12 cellular contexts compared by ENCODE assay signal in the genomic region with DNA sequence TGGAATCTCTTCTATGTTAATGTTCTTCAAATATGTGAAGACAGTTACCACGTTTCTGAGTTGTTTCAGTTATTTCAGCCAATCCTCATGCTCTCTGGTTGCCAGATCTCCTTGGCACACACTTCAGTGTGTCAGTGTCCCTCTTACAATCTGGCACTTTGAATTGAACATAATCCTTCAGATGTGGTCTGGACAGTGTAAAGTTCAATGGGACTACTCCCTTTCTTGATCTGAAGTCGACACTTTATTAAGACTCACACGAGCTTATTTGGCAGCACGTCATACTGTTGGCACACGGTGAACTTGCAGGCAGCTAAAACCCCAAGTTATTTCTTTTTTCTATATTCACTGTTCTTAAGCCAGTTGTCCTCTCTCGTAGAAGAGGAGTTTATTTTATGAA. TPM values are rescaled to one million over a fixed set of nuclear protein-coding genes. Genes with fewer than 3 reads are reported as not detected.
DNase-seq lines count a peak whose midpoint lies in the region; ATAC-seq and TF ChIP-seq lines count a peak whose summit lies in the region.
"Had no signal": no experiment of that assay in that cellular context is flagged by ENCODE, and none has a peak within 500 bp of the region (broad histone marks: within the 10 kb centered on the region; RNA-seq: fewer than 3 reads in every experiment).

No MANE protein-coding gene starts in this region.

- DNase-seq in AG20443 (ENCODE audit: low spot score) (peak; percentile 39), adipocyte (ENCODE audit: low read depth) (peak; percentile 58), fibroblast of villous mesenchyme (ENCODE audit: low read depth) (peak; percentile 51), kidney tubule cell (ENCODE audit: low spot score) (no peak), head of caudate nucleus (no peak)
- DNase-seq in stimulated activated naive B cell treated with anti-CD40 and anti-IgM and Interleukin-4, amounts not matched to agents 10 μg/mL and 1 μg/mL and 100 μg/mL, for 72 hours: no peak
- no peak for DNase-seq in activated CD8-positive, alpha-beta memory T cell treated with anti-CD3 and anti-CD28 coated beads, Interleukin-2, amount 10 ng/mL, durations not matched to agents 7 days and 5 days
- DNase-seq: activated CD4-positive, alpha-beta memory T cell treated with anti-CD3 and anti-CD28 coated beads for 36 hours; activated gamma-delta T cell; foreskin keratinocyte had no signal

- H3K4me3 ChIP-seq in adipocyte (ENCODE audit: low read length): peak overlapping the region; percentile 28
- no peak overlapping the region for H3K4me3 ChIP-seq in fibroblast of villous mesenchyme (ENCODE audit: low read depth, low read length)

- no peaks in the 10 kb centered on the region for H3K27me3 ChIP-seq in adipocyte (replicated peaks; ENCODE audit: control insufficient read depth, insufficient read depth, low read length)
- H3K27me3 ChIP-seq: foreskin keratinocyte had no signal

- intact Hi-C loops in head of caudate nucleus (cut with DNase I): no loop called here

- H3K9me3 ChIP-seq in adipocyte (ENCODE audit: control insufficient read depth, low read length): no peaks in the 10 kb centered on the region

- no peaks in the 10 kb centered on the region for H3K9me3 Mint-ChIP-seq in nephron
- H3K9me3 Mint-ChIP-seq in stimulated activated naive B cell treated with anti-CD40 and anti-IgM and Interleukin-4, amounts not matched to agents 10 μg/mL and 1 μg/mL and 100 μg/mL, for 72 hours: no peaks in the 10 kb centered on the region
- H3K9me3 Mint-ChIP-seq in activated CD8-positive, alpha-beta memory T cell treated with anti-CD3 and anti-CD28 coated beads, Interleukin-2, amount 10 ng/mL, durations not matched to agents 7 days and 5 days (ENCODE audit: low read depth): no peaks in the 10 kb centered on the region
- H3K9me3 Mint-ChIP-seq: activated CD4-positive, alpha-beta memory T cell treated with anti-CD3 and anti-CD28 coated beads for 36 hours; T-helper 2 cell treated with Interferon-gamma antibody and Interleukin-4, amounts not matched to agents 5 μg/mL and 100 μg/mL, for 36 hours had no signal

- no peaks in the 10 kb centered on the region for H3K27me3 Mint-ChIP-seq in nephron (ENCODE audit: low read depth)
- peaks cover 14 to 22% of the 10 kb centered on the region in 2 donors for H3K27me3 Mint-ChIP-seq in stimulated activated naive B cell treated with anti-CD40 and anti-IgM and Interleukin-4, amounts not matched to agents 10 μg/mL and 1 μg/mL and 100 μg/mL, for 72 hours
- H3K27me3 Mint-ChIP-seq in activated CD8-positive, alpha-beta memory T cell treated with anti-CD3 and anti-CD28 coated beads, Interleukin-2, amount 10 ng/mL, durations not matched to agents 7 days and 5 days: peaks cover 17% of the 10 kb centered on the region

- no peak for TF ChIP-seq CTCF in fibroblast of villous mesenchyme (IDR thresholded peaks at IDR 0.05; ENCODE audit: insufficient read depth, low read depth, low read length)
- no peak for TF ChIP-seq CTCF in nephron (IDR thresholded peaks at IDR 0.05; ENCODE audit: unreplicated experiment in 3 of 3)

- no peak for ATAC-seq in stimulated activated naive B cell treated with anti-CD40 and anti-IgM and Interleukin-4, amounts not matched to agents 10 μg/mL and 1 μg/mL and 100 μg/mL, for 72 hours (replicated peaks)
- no peak for ATAC-seq in activated CD8-positive, alpha-beta memory T cell treated with anti-CD3 and anti-CD28 coated beads, Interleukin-2, amount 10 ng/mL, durations not matched to agents 7 days and 5 days
- ATAC-seq: foreskin keratinocyte had no signal

- peaks cover 5% of the 10 kb centered on the region for H3K36me3 Mint-ChIP-seq in nephron (ENCODE audit: low read depth)
- no peaks in the 10 kb centered on the region for H3K36me3 Mint-ChIP-seq in stimulated activated naive B cell treated with anti-CD40 and anti-IgM and Interleukin-4, amounts not matched to agents 10 μg/mL and 1 μg/mL and 100 μg/mL, for 72 hours
- H3K36me3 Mint-ChIP-seq in activated CD8-positive, alpha-beta memory T cell treated with anti-CD3 and anti-CD28 coated beads, Interleukin-2, amount 10 ng/mL, durations not matched to agents 7 days and 5 days: no peaks in the 10 kb centered on the region
- H3K36me3 Mint-ChIP-seq: activated CD4-positive, alpha-beta memory T cell treated with anti-CD3 and anti-CD28 coated beads for 36 hours had no signal

- H3K4me3 Mint-ChIP-seq in nephron: no peak overlapping the region
- no peak overlapping the region for H3K4me3 Mint-ChIP-seq in stimulated activated naive B cell treated with anti-CD40 and anti-IgM and Interleukin-4, amounts not matched to agents 10 μg/mL and 1 μg/mL and 100 μg/mL, for 72 hours
- no peak overlapping the region for H3K4me3 Mint-ChIP-seq in activated CD8-positive, alpha-beta memory T cell treated with anti-CD3 and anti-CD28 coated beads, Interleukin-2, amount 10 ng/mL, durations not matched to agents 7 days and 5 days
- H3K4me3 Mint-ChIP-seq: activated CD4-positive, alpha-beta memory T cell treated with anti-CD3 and anti-CD28 coated beads for 36 hours; T-helper 2 cell treated with Interferon-gamma antibody and Interleukin-4, amounts not matched to agents 5 μg/mL and 100 μg/mL, for 36 hours had no signal

- H3K36me3 ChIP-seq in adipocyte (ENCODE audit: control insufficient read depth, insufficient read depth, low read length, severe bottlenecking): no peaks in the 10 kb centered on the region

- H3K9ac ChIP-seq in adipocyte (ENCODE audit: low read length): no peak overlapping the region

- peaks cover 8% of the 10 kb centered on the region for H3K4me1 Mint-ChIP-seq in nephron
- H3K4me1 Mint-ChIP-seq in stimulated activated naive B cell treated with anti-CD40 and anti-IgM and Interleukin-4, amounts not matched to agents 10 μg/mL and 1 μg/mL and 100 μg/mL, for 72 hours: peaks cover 0 to 5% of the 10 kb centered on the region in 2 donors
- peaks cover 2% of the 10 kb centered on the region for H3K4me1 Mint-ChIP-seq in activated CD8-positive, alpha-beta memory T cell treated with anti-CD3 and anti-CD28 coated beads, Interleukin-2, amount 10 ng/mL, durations not matched to agents 7 days and 5 days

- H3K27ac Mint-ChIP-seq in nephron: peak overlapping the region in 2 of 3 experiments; percentile 37 to 62
- no peak overlapping the region for H3K27ac Mint-ChIP-seq in stimulated activated naive B cell treated with anti-CD40 and anti-IgM and Interleukin-4, amounts not matched to agents 10 μg/mL and 1 μg/mL and 100 μg/mL, for 72 hours
- no peak overlapping the region for H3K27ac Mint-ChIP-seq in activated CD8-positive, alpha-beta memory T cell treated with anti-CD3 and anti-CD28 coated beads, Interleukin-2, amount 10 ng/mL, durations not matched to agents 7 days and 5 days
- H3K27ac Mint-ChIP-seq: activated CD4-positive, alpha-beta memory T cell treated with anti-CD3 and anti-CD28 coated beads for 36 hours; T-helper 2 cell treated with Interferon-gamma antibody and Interleukin-4, amounts not matched to agents 5 μg/mL and 100 μg/mL, for 36 hours had no signal

- CTCF ChIA-PET in activated CD8-positive, alpha-beta memory T cell treated with anti-CD3 and anti-CD28 coated beads, Interleukin-2, amount 10 ng/mL, durations not matched to agents 7 days and 5 days (lab: Charles Lee): interaction anchor here (1.4 to 2.2 kb wide), 2 partner anchors 16 to 120 kb away, joined by 3 to 9 read pairs; no protein-coding TSS in a partner anchor

- peaks cover 14% of the 10 kb centered on the region for H3K4me1 ChIP-seq in adipocyte (ENCODE audit: control insufficient read depth, insufficient read depth, low read length)

RNA-seq across cellular contexts. Expression of a gene that starts 28.2 kb away (rescaled TPM):
- 49.3 and 69.5 TPM in 2 replicates for total RNA-seq in fibroblast of villous mesenchyme
- total RNA-seq in activated CD8-positive, alpha-beta memory T cell treated with anti-CD3 and anti-CD28 coated beads, Interleukin-2, amount 10 ng/mL, durations not matched to agents 7 days and 5 days: not detected

Comparison
In these comparisons a context has a peak if more than half of its experiments do, and no peak if none do; other contexts are left out.
1. DNase-seq: peak in AG20443 (single experiment), adipocyte (single experiment) and fibroblast of villous mesenchyme (single experiment); none in stimulated activated naive B cell treated with anti-CD40 and anti-IgM and Interleukin-4, amounts not matched to agents 10 μg/mL and 1 μg/mL and 100 μg/mL, for 72 hours (single experiment), kidney tubule cell (single experiment), activated CD8-positive, alpha-beta memory T cell treated with anti-CD3 and anti-CD28 coated beads, Interleukin-2, amount 10 ng/mL, durations not matched to agents 7 days and 5 days (single experiment) and head of caudate nucleus (0 of 42).
2. H3K27ac Mint-ChIP-seq: peak in nephron (2 of 3); none in stimulated activated naive B cell treated with anti-CD40 and anti-IgM and Interleukin-4, amounts not matched to agents 10 μg/mL and 1 μg/mL and 100 μg/mL, for 72 hours (single experiment) and activated CD8-positive, alpha-beta memory T cell treated with anti-CD3 and anti-CD28 coated beads, Interleukin-2, amount 10 ng/mL, durations not matched to agents 7 days and 5 days (single experiment).
3. RNA of a gene that starts 28.2 kb away (total RNA-seq): 49.3 to 69.5 TPM in fibroblast of villous mesenchyme; not detected in activated CD8-positive, alpha-beta memory T cell treated with anti-CD3 and anti-CD28 coated beads, Interleukin-2, amount 10 ng/mL, durations not matched to agents 7 days and 5 days; every median in the first group is over 10 times any median in the second.